Comparison of ENCODE assay signal across 8 cellular contexts in the genomic region with DNA sequence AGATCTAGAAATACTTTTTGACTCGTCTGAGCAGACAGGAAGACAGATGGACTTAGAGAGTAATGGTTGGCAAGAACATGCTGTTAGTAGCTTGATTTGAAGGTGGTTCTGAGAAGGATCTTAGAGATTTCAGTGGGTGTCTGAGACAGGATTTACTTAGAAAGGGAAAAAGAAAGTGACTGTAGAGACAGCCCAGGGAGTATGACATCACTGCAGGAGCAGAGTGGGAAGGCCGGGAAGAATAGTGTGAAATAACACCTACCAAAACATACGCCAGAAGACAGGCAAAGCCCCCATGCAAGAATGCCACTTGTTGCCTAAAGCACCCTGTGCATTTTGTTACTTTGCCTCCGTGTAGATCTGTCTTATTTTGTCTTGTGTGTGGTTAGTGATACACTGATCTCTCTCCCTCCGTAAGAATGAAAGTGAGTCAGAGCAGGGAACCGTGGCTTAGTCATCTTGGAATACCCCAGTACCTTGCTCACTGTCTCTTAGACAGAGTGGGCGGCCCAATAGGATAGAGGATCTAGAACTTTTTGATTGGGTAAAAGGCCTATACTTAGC.
A peak's percentile ranks its signal among the peaks of the same experiment; 100 is the strongest.
DNase-seq lines count a peak whose midpoint lies in the region; ATAC-seq lines count a peak whose summit lies in the region.

No MANE protein-coding gene starts in this region.

- H3K27me3 Mint-ChIP-seq in stimulated activated naive CD8-positive, alpha-beta T cell treated with anti-CD3 and anti-CD28 coated beads, Interleukin-15, amount 100 ng/mL, for 72 hours, result no peaks in the 10 kb centered on the region

- H3K4me1 Mint-ChIP-seq in stimulated activated naive CD8-positive, alpha-beta T cell treated with anti-CD3 and anti-CD28 coated beads, Interleukin-15, amount 100 ng/mL, for 72 hours, result peaks cover 10% of the 10 kb centered on the region

- ATAC-seq in Right ventricle myocardium inferior, result peak; percentile 89
- ATAC-seq in stimulated activated naive CD8-positive, alpha-beta T cell treated with anti-CD3 and anti-CD28 coated beads, Interleukin-15, amount 100 ng/mL, for 72 hours, result peak; percentile 100
- ATAC-seq in HG02973 (IDR thresholded peaks at IDR 0.05; ENCODE audit: unreplicated experiment), result no peak
- ATAC-seq in HG03439 (IDR thresholded peaks at IDR 0.05; ENCODE audit: unreplicated experiment), result no peak

- peak overlapping the region in 1 of 2 donors; percentile 45 for H3K4me3 Mint-ChIP-seq in stimulated activated naive CD8-positive, alpha-beta T cell treated with anti-CD3 and anti-CD28 coated beads, Interleukin-15, amount 100 ng/mL, for 72 hours

- peak overlapping the region; percentile 83 for H3K27ac ChIP-seq in muscle layer of colon (ENCODE audit: low read depth, low read length)

- H3K27me3 ChIP-seq in muscle layer of colon (ENCODE audit: control insufficient read depth in 1 of 2, insufficient read depth in 2 of 2, low read length in 2 of 2), result no peaks in the 10 kb centered on the region

- intact Hi-C loops in Right ventricle myocardium inferior (cut with DNase I) (loop anchor here (5.0 to 10.0 kb wide), 2 partner anchors 73 to 176 kb away; no protein-coding TSS in a partner anchor), cardiac septum (cut with DNase I) (loop anchor here (5.0 kb wide), 1 partner anchor 181 kb away; a partner anchor contains a TSS)

- H3K27ac Mint-ChIP-seq in stimulated activated naive CD8-positive, alpha-beta T cell treated with anti-CD3 and anti-CD28 coated beads, Interleukin-15, amount 100 ng/mL, for 72 hours, result peak overlapping the region in 1 of 2 donors; percentile 83

- DNase-seq in Right ventricle myocardium inferior (ENCODE audit: missing footprints), result no peak
- no peak for DNase-seq in cardiac septum (ENCODE audit: low spot score)
- peak; percentile 33 for DNase-seq in SK-MEL-5 (ENCODE audit: low read depth, low spot score)
- DNase-seq in dedifferentiated amniotic fluid mesenchymal stem cell (ENCODE audit: extremely low spot score), result peak; percentile 86
- peak; percentile 2 to 59 for DNase-seq in stimulated activated naive CD8-positive, alpha-beta T cell treated with anti-CD3 and anti-CD28 coated beads, Interleukin-15, amount 100 ng/mL, for 72 hours

- H3K9me3 Mint-ChIP-seq in stimulated activated naive CD8-positive, alpha-beta T cell treated with anti-CD3 and anti-CD28 coated beads, Interleukin-15, amount 100 ng/mL, for 72 hours, result peaks cover 13 to 24% of the 10 kb centered on the region in 2 donors

- peak overlapping the region; percentile 9 to 34 for H3K4me3 ChIP-seq in muscle layer of colon (ENCODE audit: low read depth in 1 of 2, low read length in 2 of 2)

- in situ Hi-C loops in SK-MEL-5 (cut with HindIII; ENCODE audit: low pct_unique_long_range_greater_than_20kb, low sequenced_read_pairs), result no loop called here

- H3K9ac ChIP-seq in muscle layer of colon (ENCODE audit: low read length), result peak overlapping the region; percentile 76

- H3K36me3 ChIP-seq in muscle layer of colon (ENCODE audit: insufficient read depth, low read length), result no peaks in the 10 kb centered on the region

- peaks cover 24% of the 10 kb centered on the region for H3K4me1 ChIP-seq in muscle layer of colon (ENCODE audit: insufficient read depth, low read length)

- no peaks in the 10 kb centered on the region for H3K9me3 ChIP-seq in muscle layer of colon (ENCODE audit: low read length)

Comparison
In these comparisons a context has a peak if more than half of its experiments do, and no peak if none do; other contexts are left out.
1. ATAC-seq: peak in Right ventricle myocardium inferior (single experiment) and stimulated activated naive CD8-positive, alpha-beta T cell treated with anti-CD3 and anti-CD28 coated beads, Interleukin-15, amount 100 ng/mL, for 72 hours (single experiment); none in HG02973 (single experiment) and HG03439 (single experiment).
2. DNase-seq: peak in SK-MEL-5 (single experiment), dedifferentiated amniotic fluid mesenchymal stem cell (single experiment) and stimulated activated naive CD8-positive, alpha-beta T cell treated with anti-CD3 and anti-CD28 coated beads, Interleukin-15, amount 100 ng/mL, for 72 hours (2 of 2); none in Right ventricle myocardium inferior (single experiment) and cardiac septum (single experiment).